Comparison of ENCODE assay signal across 8 cellular contexts in genomic region chr6:131949909-131950766, GRCh38. TPM values are rescaled to one million over a fixed set of nuclear protein-coding genes. Genes with fewer than 3 reads are reported as not detected.
DNase-seq lines count a peak whose midpoint lies in the region; ATAC-seq and TF ChIP-seq lines count a peak whose summit lies in the region.

No MANE protein-coding gene starts in this region.

- H3K9me3 Mint-ChIP-seq in IgD-negative memory B cell: no peaks in the 10 kb centered on the region
- no peaks in the 10 kb centered on the region for H3K9me3 Mint-ChIP-seq in effector memory CD8-positive, alpha-beta T cell
- no peaks in the 10 kb centered on the region for H3K9me3 Mint-ChIP-seq in stimulated activated naive CD8-positive, alpha-beta T cell treated with anti-CD3 and anti-CD28 coated beads, Interleukin-15, amount 100 ng/mL, for 72 hours

- peak; percentile 26 for ATAC-seq in effector memory CD8-positive, alpha-beta T cell (replicated peaks)
- ATAC-seq in stimulated activated naive CD8-positive, alpha-beta T cell treated with anti-CD3 and anti-CD28 coated beads, Interleukin-15, amount 100 ng/mL, for 72 hours: peak; percentile 60
- ATAC-seq in GM18505 (IDR thresholded peaks at IDR 0.05; ENCODE audit: unreplicated experiment): no peak

- peak overlapping the region; percentile 71 for H3K4me3 ChIP-seq in lower leg skin (ENCODE audit: low read depth, poor library complexity, severe bottlenecking)

- no peaks in the 10 kb centered on the region for H3K36me3 Mint-ChIP-seq in IgD-negative memory B cell
- H3K36me3 Mint-ChIP-seq in effector memory CD8-positive, alpha-beta T cell (ENCODE audit: insufficient read depth): peaks cover 6% of the 10 kb centered on the region

- no peak overlapping the region for H3K27ac Mint-ChIP-seq in IgD-negative memory B cell
- H3K27ac Mint-ChIP-seq in effector memory CD8-positive, alpha-beta T cell: peak overlapping the region in 1 of 2 donors; percentile 59
- H3K27ac Mint-ChIP-seq in stimulated activated naive CD8-positive, alpha-beta T cell treated with anti-CD3 and anti-CD28 coated beads, Interleukin-15, amount 100 ng/mL, for 72 hours: no peak overlapping the region

- TF ChIP-seq CTCF in lower leg skin (IDR thresholded peaks at IDR 0.05): peak in 1 of 3 donors; percentile 29

- WGBS in lower leg skin, 2 donors: 2 to 3% methylated on average over 32 to 39 of the region's 42 CpGs

- peak overlapping the region; percentile 74 to 94 (median 84) for H3K4me3 Mint-ChIP-seq in IgD-negative memory B cell
- H3K4me3 Mint-ChIP-seq in effector memory CD8-positive, alpha-beta T cell: peak overlapping the region; percentile 76 to 89
- peak overlapping the region; percentile 83 to 91 for H3K4me3 Mint-ChIP-seq in stimulated activated naive CD8-positive, alpha-beta T cell treated with anti-CD3 and anti-CD28 coated beads, Interleukin-15, amount 100 ng/mL, for 72 hours

- TF ChIP-seq POLR2A in lower leg skin (IDR thresholded peaks at IDR 0.05) (no peak), GM18505 (IDR thresholded peaks at IDR 0.05; ENCODE audit: borderline replicate concordance, extremely low read depth, insufficient read depth, insufficient read length) (no peak)

- intact Hi-C loops in lower leg skin (cut with DNase I; ENCODE audit: low total_unique reads): no loop called here

- DNase-seq in NCI-H2081 (lab: John Stamatoyannopoulos, UW) (peak; percentile 37 to 39), NCI-H2081 treated with DMSO at 0.1 percent for 48 hours (lab: John Stamatoyannopoulos, UW) (no peak), SW480 (ENCODE audit: low spot score) (peak; percentile 51), lower leg skin (ENCODE audit: low spot score in 2 of 2) (peak; percentile 56 to 93)
- no peak for DNase-seq in effector memory CD8-positive, alpha-beta T cell
- DNase-seq in stimulated activated naive CD8-positive, alpha-beta T cell treated with anti-CD3 and anti-CD28 coated beads, Interleukin-15, amount 100 ng/mL, for 72 hours: peak; percentile 7 to 18

- peaks cover 51% of the 10 kb centered on the region for H3K27me3 Mint-ChIP-seq in IgD-negative memory B cell
- H3K27me3 Mint-ChIP-seq in effector memory CD8-positive, alpha-beta T cell: peaks cover 76 to 93% of the 10 kb centered on the region in 2 donors
- H3K27me3 Mint-ChIP-seq in stimulated activated naive CD8-positive, alpha-beta T cell treated with anti-CD3 and anti-CD28 coated beads, Interleukin-15, amount 100 ng/mL, for 72 hours: peaks cover 82% of the 10 kb centered on the region

- peaks cover 2 to 12% (median 5%) of the 10 kb centered on the region in 3 donors for H3K4me1 Mint-ChIP-seq in IgD-negative memory B cell
- peaks cover 4 to 11% of the 10 kb centered on the region in 2 donors for H3K4me1 Mint-ChIP-seq in effector memory CD8-positive, alpha-beta T cell (ENCODE audit: low read depth in 2 of 2)
- peaks cover 17% of the 10 kb centered on the region for H3K4me1 Mint-ChIP-seq in stimulated activated naive CD8-positive, alpha-beta T cell treated with anti-CD3 and anti-CD28 coated beads, Interleukin-15, amount 100 ng/mL, for 72 hours

RNA-seq across cellular contexts. Expression of gene CCN2, which starts 1.0 kb away (rescaled TPM):
- not detected for polyA plus RNA-seq in IgD-negative memory B cell
- 100 to 1,000 TPM in 2 of 4 donors, 10 to 100 TPM in 2; 52.8 to 146 (median 92.4) TPM for total RNA-seq in lower leg skin

Comparison
In these comparisons a context has a peak if more than half of its experiments do, and no peak if none do; other contexts are left out.
1. DNase-seq: peak in NCI-H2081 (2 of 2), SW480 (single experiment), lower leg skin (2 of 2) and stimulated activated naive CD8-positive, alpha-beta T cell treated with anti-CD3 and anti-CD28 coated beads, Interleukin-15, amount 100 ng/mL, for 72 hours (2 of 2); none in NCI-H2081 treated with DMSO at 0.1 percent for 48 hours (single experiment) and effector memory CD8-positive, alpha-beta T cell (0 of 3).
2. Peak in every context shown above with its lines, with median percentiles within 50 percentile points of each other: H3K4me3 Mint-ChIP-seq.